ENCODE assay signal across 1 cellular context in genomic region chr19:40190891-40191835, GRCh38.
TF ChIP-seq lines count a peak whose summit lies in the region.

MAP3K10 (plus strand) TSS chr19:40191426; CDS start chr19:40192032, 606 bp downstream.

TF ChIP-seq in K562, 482 proteins besides CTCF, POLR2A, EP300 and RAD21 (continued from another document and continues in another):
- TF ChIP-seq CREB1 (IDR thresholded peaks at IDR 0.05) (peak; percentile 92), CREB1 (CRISPR knock-in tag; IDR thresholded peaks at IDR 0.05) (peak; percentile 91), ZBTB12 (CRISPR knock-in tag; IDR thresholded peaks at IDR 0.05) (peak; percentile 91), TEAD1 (CRISPR knock-in tag; IDR thresholded peaks at IDR 0.05) (0 out of 4 replicates have a peak, but pooled peaks of 1 of the 2 experiments have one; percentile 20), PHTF2 (CRISPR knock-in tag; IDR thresholded peaks at IDR 0.05) (no peak), ZNF639 (CRISPR knock-in tag; conservative IDR thresholded peaks at IDR 0.05 in 1 of 2, IDR thresholded peaks at IDR 0.05 in 1 of 2) (peak in 1 of 2 experiments; percentile 77; a peak in 1 of 4 replicates), SIX5 (IDR thresholded peaks at IDR 0.05; ENCODE audit: borderline replicate concordance in 1 of 2, insufficient read depth in 1 of 2, low read depth in 1 of 2, low read length in 2 of 2) (peak; percentile 77 to 89), CBFB (CRISPR knock-in tag; IDR thresholded peaks at IDR 0.05) (peak; percentile 84; the same call in 1 of the 2 replicates), ATF7 (IDR thresholded peaks at IDR 0.05) (peak; percentile 71), GATAD2B (IDR thresholded peaks at IDR 0.05; ENCODE audit: borderline replicate concordance) (0 out of 2 replicates have a peak, but pooled peaks have one; percentile 41), HDAC8 (tag; IDR thresholded peaks at IDR 0.05) (no peak), RREB1 (CRISPR knock-in tag; IDR thresholded peaks at IDR 0.05) (no peak), MNT (conservative IDR thresholded peaks at IDR 0.05) (peak; percentile 26 to 69; a peak in 2 of 4 replicates), ETS1 (conservative IDR thresholded peaks at IDR 0.05; ENCODE audit: control insufficient read depth, low read depth, low read length) (peak; percentile 81; the same call in 1 of the 2 replicates), USF1 (CRISPR knock-in tag; IDR thresholded peaks at IDR 0.05) (no peak), MAZ (CRISPR knock-in tag; conservative IDR thresholded peaks at IDR 0.05 in 1 of 2, IDR thresholded peaks at IDR 0.05 in 1 of 2) (peak; percentile 72 to 83; a peak in 3 of 4 replicates), CREM (IDR thresholded peaks at IDR 0.05; ENCODE audit: low read depth) (peak; percentile 96), SIN3A (IDR thresholded peaks at IDR 0.05; ENCODE audit: borderline replicate concordance in 2 of 2, control insufficient read depth in 1 of 2, low read depth in 2 of 2, low read length in 2 of 2) (peak in 1 of 2 experiments; percentile 63; a peak in 1 of 4 replicates), MTA1 (IDR thresholded peaks at IDR 0.05; ENCODE audit: borderline replicate concordance) (peak; percentile 87), ZBTB1 (CRISPR knock-in tag; IDR thresholded peaks at IDR 0.05; ENCODE audit: borderline replicate concordance, low read depth) (0 out of 2 replicates have a peak, but pooled peaks have one; percentile 26), MGA (IDR thresholded peaks at IDR 0.05) (0 out of 2 replicates have a peak, but pooled peaks have one; percentile 2), HDAC2 (IDR thresholded peaks at IDR 0.05) (0 out of 2 replicates have a peak, but pooled peaks have one; percentile 39), ZNF143 (CRISPR knock-in tag; IDR thresholded peaks at IDR 0.05) (peak; percentile 85), ZNF77 (CRISPR knock-in tag; IDR thresholded peaks at IDR 0.05) (no peak), NRF1 (conservative IDR thresholded peaks at IDR 0.05 in 1 of 2, IDR thresholded peaks at IDR 0.05 in 1 of 2) (peak; percentile 31 to 40; a peak in 2 of 4 replicates), FOXO4 (CRISPR knock-in tag; IDR thresholded peaks at IDR 0.05) (no peak)
